Comparison of ENCODE assay signal across 22 cellular contexts in the genomic region with DNA sequence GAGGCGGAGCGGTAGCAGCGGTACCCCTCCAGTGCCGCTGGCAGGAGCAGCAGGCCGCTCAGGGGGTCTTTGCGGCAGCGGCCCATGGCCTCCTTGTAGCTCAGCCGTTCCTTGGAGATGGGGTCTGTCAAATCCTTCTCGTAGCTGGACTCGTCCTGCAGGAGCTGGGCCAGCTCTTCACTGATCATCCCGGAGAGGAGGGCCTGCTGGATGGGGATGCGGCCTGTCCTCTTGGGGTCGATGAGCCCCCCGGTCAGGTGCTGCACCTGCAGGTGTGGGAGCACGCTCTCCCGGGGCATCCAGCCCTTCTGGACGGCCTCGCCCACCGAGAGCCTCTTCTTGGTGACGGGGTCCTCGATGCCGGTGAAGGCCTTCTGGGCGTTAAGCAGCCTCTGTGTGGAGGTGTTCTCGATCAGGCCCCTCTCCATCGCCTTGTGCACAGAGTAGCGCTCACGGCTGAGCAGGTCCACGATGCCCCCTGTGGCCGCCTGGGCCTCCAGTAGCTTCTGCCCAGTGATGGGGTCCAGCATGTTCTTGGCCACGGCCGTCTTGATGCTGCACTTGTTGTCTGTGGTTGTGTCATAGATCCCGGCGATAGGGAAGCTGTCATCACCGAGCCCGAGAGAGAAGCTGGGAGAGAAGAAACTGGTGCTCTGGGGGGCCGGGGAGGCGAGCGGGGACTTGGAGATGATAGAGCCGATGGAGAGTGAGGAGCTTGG. TPM values are rescaled to one million over a fixed set of nuclear protein-coding genes. Genes with fewer than 3 reads are reported as not detected.
"Had no signal": no experiment of that assay in that cellular context is flagged by ENCODE, and none has a peak within 500 bp of the region (broad histone marks: within the 10 kb centered on the region; RNA-seq: fewer than 3 reads in every experiment).

No MANE protein-coding gene starts in this region.

- FAIRE-seq: kidney had no signal

- H3K9me3 Mint-ChIP-seq: activated naive CD4-positive, alpha-beta T cell treated with anti-CD3 and anti-CD28 coated beads, Interleukin-2, amount 50 U/mL, for 24 hours; activated T-cell treated with anti-CD3 and anti-CD28 coated beads, Interleukin-2, amount 50 U/mL, for 72 hours had no signal

- DNase-seq: activated CD4-positive, alpha-beta T cell treated with anti-CD3 and anti-CD28 coated beads, Interleukin-2, amount 50 U/mL, for 4 hours; activated CD4-positive, CD25-positive, alpha-beta regulatory T cell treated with anti-CD3 and anti-CD28 coated beads, Interleukin-2, amount 50 U/mL, for 72 hours; activated effector memory CD4-positive, alpha-beta T cell treated with anti-CD3 and anti-CD28 coated beads, Interleukin-2, amount 50 U/mL, for 16 hours; activated T-cell treated with anti-CD3 and anti-CD28 coated beads, Interleukin-2, amount 50 U/mL, for 72 hours; cortex of kidney; effector CD4-positive, alpha-beta T cell; gastrocnemius medialis; head of caudate nucleus; midbrain; stimulated activated CD4-positive, alpha-beta T cell treated with anti-CD3 and anti-CD28 coated beads, Interleukin-12 subunit alpha, Interleukin-12 subunit beta, amount 100 ng/mL, for 4 hours; stimulated activated CD4-positive, alpha-beta T cell treated with anti-CD3 and anti-CD28 coated beads, Interleukin-1b, Interleukin-23, amount 100 ng/mL, for 48 hours; stimulated activated CD8-positive, alpha-beta memory T cell treated with anti-CD3 and anti-CD28 coated beads, Interleukin-4, amount 100 ng/mL, for 48 hours; stimulated activated naive CD4-positive, alpha-beta T cell; T-helper 2 cell; upper lobe of right lung had no signal

- H3K36me3 Mint-ChIP-seq: activated naive CD4-positive, alpha-beta T cell treated with anti-CD3 and anti-CD28 coated beads, Interleukin-2, amount 50 U/mL, for 24 hours had no signal

- H3K27me3 Mint-ChIP-seq: activated naive CD4-positive, alpha-beta T cell treated with anti-CD3 and anti-CD28 coated beads, Interleukin-2, amount 50 U/mL, for 24 hours; progenitor cell of endocrine pancreas had no signal

- H3K4me3 Mint-ChIP-seq: activated naive CD4-positive, alpha-beta T cell treated with anti-CD3 and anti-CD28 coated beads, Interleukin-2, amount 50 U/mL, for 24 hours; activated T-cell treated with anti-CD3 and anti-CD28 coated beads, Interleukin-2, amount 50 U/mL, for 72 hours had no signal

- H3K27ac Mint-ChIP-seq: activated naive CD4-positive, alpha-beta T cell treated with anti-CD3 and anti-CD28 coated beads, Interleukin-2, amount 50 U/mL, for 24 hours; activated T-cell treated with anti-CD3 and anti-CD28 coated beads, Interleukin-2, amount 50 U/mL, for 72 hours; progenitor cell of endocrine pancreas had no signal

- ATAC-seq: activated T-cell treated with anti-CD3 and anti-CD28 coated beads, Interleukin-2, amount 50 U/mL, for 72 hours; esophagus mucosa; gastrocnemius medialis; left lung; upper lobe of right lung had no signal

RNA-seq across cellular contexts. Expression of a gene that starts 19.8 kb away (rescaled TPM):
- total RNA-seq: ascending aorta, lung microvascular endothelial cell had no signal
